Comparison of ENCODE assay signal across 1 cellular context in the genomic region with DNA sequence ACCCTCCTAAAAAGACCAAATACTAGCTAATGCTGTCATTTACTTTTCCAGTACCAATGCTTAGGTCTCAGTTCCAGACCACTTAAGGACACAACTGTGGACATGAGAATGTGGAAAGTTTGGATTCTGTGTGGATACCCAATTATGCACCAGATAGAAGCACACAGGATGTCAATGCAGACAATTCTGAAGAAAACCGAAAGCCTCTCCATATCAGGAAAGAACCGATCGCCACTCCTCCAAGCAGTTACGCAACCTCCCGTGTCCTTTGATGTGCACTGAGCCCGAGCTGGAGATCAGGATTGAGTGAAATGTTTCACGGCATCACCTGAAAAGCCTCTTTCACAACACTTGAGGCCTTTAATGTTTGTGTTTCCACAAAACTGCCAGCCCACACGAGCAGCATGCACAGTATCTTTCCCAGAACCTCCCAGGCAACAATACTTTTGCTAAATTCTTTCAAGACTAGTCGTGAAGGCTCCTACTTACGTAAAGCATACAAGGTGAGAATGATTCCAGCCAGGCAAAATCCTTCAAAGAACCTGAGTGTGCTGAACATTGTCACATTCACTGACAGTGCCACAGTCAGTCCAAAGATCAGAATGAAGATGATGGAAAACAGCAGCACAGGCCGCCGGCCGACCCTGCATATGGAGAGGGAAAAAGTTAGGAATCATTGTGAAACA.
A peak's percentile ranks its signal among the peaks of the same experiment; 100 is the strongest.
TF ChIP-seq lines count a peak whose summit lies in the region.

No MANE protein-coding gene starts in this region.

TF ChIP-seq in HepG2, 621 proteins besides CTCF, POLR2A, EP300 and RAD21 (continued from another document and continues in another):
- TF ChIP-seq, protein P1, sequence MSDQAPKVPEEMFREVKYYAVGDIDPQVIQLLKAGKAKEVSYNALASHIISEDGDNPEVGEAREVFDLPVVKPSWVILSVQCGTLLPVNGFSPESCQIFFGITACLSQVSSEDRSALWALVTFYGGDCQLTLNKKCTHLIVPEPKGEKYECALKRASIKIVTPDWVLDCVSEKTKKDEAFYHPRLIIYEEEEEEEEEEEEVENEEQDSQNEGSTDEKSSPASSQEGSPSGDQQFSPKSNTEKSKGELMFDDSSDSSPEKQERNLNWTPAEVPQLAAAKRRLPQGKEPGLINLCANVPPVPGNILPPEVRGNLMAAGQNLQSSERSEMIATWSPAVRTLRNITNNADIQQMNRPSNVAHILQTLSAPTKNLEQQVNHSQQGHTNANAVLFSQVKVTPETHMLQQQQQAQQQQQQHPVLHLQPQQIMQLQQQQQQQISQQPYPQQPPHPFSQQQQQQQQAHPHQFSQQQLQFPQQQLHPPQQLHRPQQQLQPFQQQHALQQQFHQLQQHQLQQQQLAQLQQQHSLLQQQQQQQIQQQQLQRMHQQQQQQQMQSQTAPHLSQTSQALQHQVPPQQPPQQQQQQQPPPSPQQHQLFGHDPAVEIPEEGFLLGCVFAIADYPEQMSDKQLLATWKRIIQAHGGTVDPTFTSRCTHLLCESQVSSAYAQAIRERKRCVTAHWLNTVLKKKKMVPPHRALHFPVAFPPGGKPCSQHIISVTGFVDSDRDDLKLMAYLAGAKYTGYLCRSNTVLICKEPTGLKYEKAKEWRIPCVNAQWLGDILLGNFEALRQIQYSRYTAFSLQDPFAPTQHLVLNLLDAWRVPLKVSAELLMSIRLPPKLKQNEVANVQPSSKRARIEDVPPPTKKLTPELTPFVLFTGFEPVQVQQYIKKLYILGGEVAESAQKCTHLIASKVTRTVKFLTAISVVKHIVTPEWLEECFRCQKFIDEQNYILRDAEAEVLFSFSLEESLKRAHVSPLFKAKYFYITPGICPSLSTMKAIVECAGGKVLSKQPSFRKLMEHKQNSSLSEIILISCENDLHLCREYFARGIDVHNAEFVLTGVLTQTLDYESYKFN (CRISPR knock-in tag; conservative IDR thresholded peaks at IDR 0.05): peak; percentile 98
- TF ChIP-seq FOXK1 (CRISPR knock-in tag; IDR thresholded peaks at IDR 0.05; ENCODE audit: borderline replicate concordance, low read depth) (peak; percentile 99), CBX2 (IDR thresholded peaks at IDR 0.05; ENCODE audit: low read depth, low read length) (no peak), CBX2 (CRISPR knock-in tag; IDR thresholded peaks at IDR 0.05; ENCODE audit: low read depth) (peak; percentile 88; the same call in 1 of the 2 replicates), TRIM24 (CRISPR knock-in tag; IDR thresholded peaks at IDR 0.05) (peak; percentile 30; the same call in 1 of the 2 replicates), SIN3A (IDR thresholded peaks at IDR 0.05; ENCODE audit: borderline replicate concordance, low read depth, low read length) (peak; percentile 72; the same call in 1 of the 2 replicates), ZNF143 (CRISPR knock-in tag; IDR thresholded peaks at IDR 0.05) (peak; percentile 63), KDM4B (CRISPR knock-in tag; IDR thresholded peaks at IDR 0.05) (peak; percentile 99), NFKBIZ (CRISPR knock-in tag; IDR thresholded peaks at IDR 0.05) (peak; percentile 98), ISX (CRISPR knock-in tag; conservative IDR thresholded peaks at IDR 0.05) (no peak), MAF1 (CRISPR knock-in tag; IDR thresholded peaks at IDR 0.05; ENCODE audit: borderline replicate concordance) (no peak), REXO4 (CRISPR knock-in tag; IDR thresholded peaks at IDR 0.05; ENCODE audit: borderline replicate concordance) (no peak), ZNF260 (CRISPR knock-in tag; IDR thresholded peaks at IDR 0.05; ENCODE audit: borderline replicate concordance, low read depth) (no peak), ZNF451 (CRISPR knock-in tag; IDR thresholded peaks at IDR 0.05) (no peak; the same call in 1 of the 2 replicates), ZNF432 (CRISPR knock-in tag; IDR thresholded peaks at IDR 0.05; ENCODE audit: borderline replicate concordance) (no peak), ZNF879 (CRISPR knock-in tag; IDR thresholded peaks at IDR 0.05) (no peak), SNAI1 (CRISPR knock-in tag; IDR thresholded peaks at IDR 0.05; ENCODE audit: borderline replicate concordance) (no peak), ZFP62 (CRISPR knock-in tag; IDR thresholded peaks at IDR 0.05) (no peak), SNAPC2 (CRISPR knock-in tag; IDR thresholded peaks at IDR 0.05) (0 out of 2 replicates have a peak, but pooled peaks have one; percentile 30), NFIB (CRISPR knock-in tag; IDR thresholded peaks at IDR 0.05; ENCODE audit: borderline replicate concordance) (no peak), RCOR2 (CRISPR knock-in tag; IDR thresholded peaks at IDR 0.05) (peak; percentile 98), TEAD2 (CRISPR knock-in tag; IDR thresholded peaks at IDR 0.05) (no peak), ZNF292 (CRISPR knock-in tag; IDR thresholded peaks at IDR 0.05; ENCODE audit: borderline replicate concordance, low read depth) (peak; percentile 95; the same call in 1 of the 2 replicates), ZSCAN20 (CRISPR knock-in tag; IDR thresholded peaks at IDR 0.05; ENCODE audit: borderline replicate concordance) (no peak), ZNF510 (CRISPR knock-in tag; IDR thresholded peaks at IDR 0.05; ENCODE audit: low read depth) (peak; percentile 81; the same call in 1 of the 2 replicates), JARID2 (CRISPR knock-in tag; IDR thresholded peaks at IDR 0.05; ENCODE audit: insufficient replicate concordance) (no peak), JUND (CRISPR knock-in tag; IDR thresholded peaks at IDR 0.05) (peak; percentile 1; the same call in 1 of the 2 replicates), ERF (CRISPR knock-in tag; IDR thresholded peaks at IDR 0.05) (peak; percentile 99), GPN1 (CRISPR knock-in tag; IDR thresholded peaks at IDR 0.05; ENCODE audit: borderline replicate concordance) (no peak), ZNF10 (CRISPR knock-in tag; IDR thresholded peaks at IDR 0.05; ENCODE audit: borderline replicate concordance, low read depth) (no peak), NCOR1 (IDR thresholded peaks at IDR 0.05; ENCODE audit: borderline replicate concordance, low read length) (peak; percentile 95; the same call in 1 of the 2 replicates), ZNF616 (CRISPR knock-in tag; IDR thresholded peaks at IDR 0.05; ENCODE audit: low read depth) (peak; percentile 53; the same call in 1 of the 2 replicates), ZNF713 (CRISPR knock-in tag; IDR thresholded peaks at IDR 0.05) (peak; percentile 9; the same call in 1 of the 2 replicates), PAWR (CRISPR knock-in tag; IDR thresholded peaks at IDR 0.05; ENCODE audit: borderline replicate concordance) (no peak), GATA4 (IDR thresholded peaks at IDR 0.05; ENCODE audit: borderline replicate concordance, low read depth) (peak; percentile 92), SP2 (CRISPR knock-in tag; IDR thresholded peaks at IDR 0.05) (no peak), NFE2L1 (CRISPR knock-in tag; IDR thresholded peaks at IDR 0.05; ENCODE audit: borderline replicate concordance) (no peak), PRPF4 (IDR thresholded peaks at IDR 0.05; ENCODE audit: low read depth, low read length, poor library complexity, severe bottlenecking) (no peak), NPAS2 (CRISPR knock-in tag; IDR thresholded peaks at IDR 0.05; ENCODE audit: borderline replicate concordance) (no peak), HDAC2 (CRISPR knock-in tag; IDR thresholded peaks at IDR 0.05) (peak; percentile 100), NFYC (CRISPR knock-in tag; IDR thresholded peaks at IDR 0.05) (no peak; the same call in 1 of the 2 replicates), U2AF2 (IDR thresholded peaks at IDR 0.05; ENCODE audit: low read depth, low read length) (no peak), ZNF792 (CRISPR knock-in tag; IDR thresholded peaks at IDR 0.05) (peak; percentile 81; the same call in 1 of the 2 replicates), TCF7L2 (IDR thresholded peaks at IDR 0.05; ENCODE audit: low read depth, low read length) (peak; percentile 98), PHF21A (CRISPR knock-in tag; IDR thresholded peaks at IDR 0.05) (peak; percentile 99), ZNF251 (CRISPR knock-in tag; IDR thresholded peaks at IDR 0.05) (no peak), RARA (CRISPR knock-in tag; IDR thresholded peaks at IDR 0.05) (peak; percentile 96)
- TF ChIP-seq, protein P2, sequence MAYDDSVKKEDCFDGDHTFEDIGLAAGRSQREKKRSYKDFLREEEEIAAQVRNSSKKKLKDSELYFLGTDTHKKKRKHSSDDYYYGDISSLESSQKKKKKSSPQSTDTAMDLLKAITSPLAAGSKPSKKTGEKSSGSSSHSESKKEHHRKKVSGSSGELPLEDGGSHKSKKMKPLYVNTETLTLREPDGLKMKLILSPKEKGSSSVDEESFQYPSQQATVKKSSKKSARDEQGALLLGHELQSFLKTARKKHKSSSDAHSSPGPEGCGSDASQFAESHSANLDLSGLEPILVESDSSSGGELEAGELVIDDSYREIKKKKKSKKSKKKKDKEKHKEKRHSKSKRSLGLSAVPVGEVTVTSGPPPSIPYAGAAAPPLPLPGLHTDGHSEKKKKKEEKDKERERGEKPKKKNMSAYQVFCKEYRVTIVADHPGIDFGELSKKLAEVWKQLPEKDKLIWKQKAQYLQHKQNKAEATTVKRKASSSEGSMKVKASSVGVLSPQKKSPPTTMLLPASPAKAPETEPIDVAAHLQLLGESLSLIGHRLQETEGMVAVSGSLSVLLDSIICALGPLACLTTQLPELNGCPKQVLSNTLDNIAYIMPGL (CRISPR knock-in tag; IDR thresholded peaks at IDR 0.05; ENCODE audit: borderline replicate concordance in 1 of 2, low read depth in 1 of 2): peak; percentile 36 to 90; a peak in 2 of 4 replicates
- TF ChIP-seq, protein P3, sequence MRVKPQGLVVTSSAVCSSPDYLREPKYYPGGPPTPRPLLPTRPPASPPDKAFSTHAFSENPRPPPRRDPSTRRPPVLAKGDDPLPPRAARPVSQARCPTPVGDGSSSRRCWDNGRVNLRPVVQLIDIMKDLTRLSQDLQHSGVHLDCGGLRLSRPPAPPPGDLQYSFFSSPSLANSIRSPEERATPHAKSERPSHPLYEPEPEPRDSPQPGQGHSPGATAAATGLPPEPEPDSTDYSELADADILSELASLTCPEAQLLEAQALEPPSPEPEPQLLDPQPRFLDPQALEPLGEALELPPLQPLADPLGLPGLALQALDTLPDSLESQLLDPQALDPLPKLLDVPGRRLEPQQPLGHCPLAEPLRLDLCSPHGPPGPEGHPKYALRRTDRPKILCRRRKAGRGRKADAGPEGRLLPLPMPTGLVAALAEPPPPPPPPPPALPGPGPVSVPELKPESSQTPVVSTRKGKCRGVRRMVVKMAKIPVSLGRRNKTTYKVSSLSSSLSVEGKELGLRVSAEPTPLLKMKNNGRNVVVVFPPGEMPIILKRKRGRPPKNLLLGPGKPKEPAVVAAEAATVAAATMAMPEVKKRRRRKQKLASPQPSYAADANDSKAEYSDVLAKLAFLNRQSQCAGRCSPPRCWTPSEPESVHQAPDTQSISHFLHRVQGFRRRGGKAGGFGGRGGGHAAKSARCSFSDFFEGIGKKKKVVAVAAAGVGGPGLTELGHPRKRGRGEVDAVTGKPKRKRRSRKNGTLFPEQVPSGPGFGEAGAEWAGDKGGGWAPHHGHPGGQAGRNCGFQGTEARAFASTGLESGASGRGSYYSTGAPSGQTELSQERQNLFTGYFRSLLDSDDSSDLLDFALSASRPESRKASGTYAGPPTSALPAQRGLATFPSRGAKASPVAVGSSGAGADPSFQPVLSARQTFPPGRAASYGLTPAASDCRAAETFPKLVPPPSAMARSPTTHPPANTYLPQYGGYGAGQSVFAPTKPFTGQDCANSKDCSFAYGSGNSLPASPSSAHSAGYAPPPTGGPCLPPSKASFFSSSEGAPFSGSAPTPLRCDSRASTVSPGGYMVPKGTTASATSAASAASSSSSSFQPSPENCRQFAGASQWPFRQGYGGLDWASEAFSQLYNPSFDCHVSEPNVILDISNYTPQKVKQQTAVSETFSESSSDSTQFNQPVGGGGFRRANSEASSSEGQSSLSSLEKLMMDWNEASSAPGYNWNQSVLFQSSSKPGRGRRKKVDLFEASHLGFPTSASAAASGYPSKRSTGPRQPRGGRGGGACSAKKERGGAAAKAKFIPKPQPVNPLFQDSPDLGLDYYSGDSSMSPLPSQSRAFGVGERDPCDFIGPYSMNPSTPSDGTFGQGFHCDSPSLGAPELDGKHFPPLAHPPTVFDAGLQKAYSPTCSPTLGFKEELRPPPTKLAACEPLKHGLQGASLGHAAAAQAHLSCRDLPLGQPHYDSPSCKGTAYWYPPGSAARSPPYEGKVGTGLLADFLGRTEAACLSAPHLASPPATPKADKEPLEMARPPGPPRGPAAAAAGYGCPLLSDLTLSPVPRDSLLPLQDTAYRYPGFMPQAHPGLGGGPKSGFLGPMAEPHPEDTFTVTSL (CRISPR knock-in tag; IDR thresholded peaks at IDR 0.05; ENCODE audit: borderline replicate concordance): peak; percentile 98
- TF ChIP-seq, protein P4, sequence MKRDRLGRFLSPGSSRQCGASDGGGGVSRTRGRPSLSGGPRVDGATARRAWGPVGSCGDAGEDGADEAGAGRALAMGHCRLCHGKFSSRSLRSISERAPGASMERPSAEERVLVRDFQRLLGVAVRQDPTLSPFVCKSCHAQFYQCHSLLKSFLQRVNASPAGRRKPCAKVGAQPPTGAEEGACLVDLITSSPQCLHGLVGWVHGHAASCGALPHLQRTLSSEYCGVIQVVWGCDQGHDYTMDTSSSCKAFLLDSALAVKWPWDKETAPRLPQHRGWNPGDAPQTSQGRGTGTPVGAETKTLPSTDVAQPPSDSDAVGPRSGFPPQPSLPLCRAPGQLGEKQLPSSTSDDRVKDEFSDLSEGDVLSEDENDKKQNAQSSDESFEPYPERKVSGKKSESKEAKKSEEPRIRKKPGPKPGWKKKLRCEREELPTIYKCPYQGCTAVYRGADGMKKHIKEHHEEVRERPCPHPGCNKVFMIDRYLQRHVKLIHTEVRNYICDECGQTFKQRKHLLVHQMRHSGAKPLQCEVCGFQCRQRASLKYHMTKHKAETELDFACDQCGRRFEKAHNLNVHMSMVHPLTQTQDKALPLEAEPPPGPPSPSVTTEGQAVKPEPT (CRISPR knock-in tag; IDR thresholded peaks at IDR 0.05; ENCODE audit: low read depth): peak; percentile 70; the same call in 1 of the 2 replicates
- TF ChIP-seq, protein P5, sequence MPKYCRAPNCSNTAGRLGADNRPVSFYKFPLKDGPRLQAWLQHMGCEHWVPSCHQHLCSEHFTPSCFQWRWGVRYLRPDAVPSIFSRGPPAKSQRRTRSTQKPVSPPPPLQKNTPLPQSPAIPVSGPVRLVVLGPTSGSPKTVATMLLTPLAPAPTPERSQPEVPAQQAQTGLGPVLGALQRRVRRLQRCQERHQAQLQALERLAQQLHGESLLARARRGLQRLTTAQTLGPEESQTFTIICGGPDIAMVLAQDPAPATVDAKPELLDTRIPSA (CRISPR knock-in tag; IDR thresholded peaks at IDR 0.05; ENCODE audit: borderline replicate concordance): no peak
- TF ChIP-seq, protein P6, sequence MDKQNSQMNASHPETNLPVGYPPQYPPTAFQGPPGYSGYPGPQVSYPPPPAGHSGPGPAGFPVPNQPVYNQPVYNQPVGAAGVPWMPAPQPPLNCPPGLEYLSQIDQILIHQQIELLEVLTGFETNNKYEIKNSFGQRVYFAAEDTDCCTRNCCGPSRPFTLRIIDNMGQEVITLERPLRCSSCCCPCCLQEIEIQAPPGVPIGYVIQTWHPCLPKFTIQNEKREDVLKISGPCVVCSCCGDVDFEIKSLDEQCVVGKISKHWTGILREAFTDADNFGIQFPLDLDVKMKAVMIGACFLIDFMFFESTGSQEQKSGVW (CRISPR knock-in tag; IDR thresholded peaks at IDR 0.05; ENCODE audit: borderline replicate concordance): no peak; the same call in 1 of the 2 replicates
- TF ChIP-seq, protein P7, sequence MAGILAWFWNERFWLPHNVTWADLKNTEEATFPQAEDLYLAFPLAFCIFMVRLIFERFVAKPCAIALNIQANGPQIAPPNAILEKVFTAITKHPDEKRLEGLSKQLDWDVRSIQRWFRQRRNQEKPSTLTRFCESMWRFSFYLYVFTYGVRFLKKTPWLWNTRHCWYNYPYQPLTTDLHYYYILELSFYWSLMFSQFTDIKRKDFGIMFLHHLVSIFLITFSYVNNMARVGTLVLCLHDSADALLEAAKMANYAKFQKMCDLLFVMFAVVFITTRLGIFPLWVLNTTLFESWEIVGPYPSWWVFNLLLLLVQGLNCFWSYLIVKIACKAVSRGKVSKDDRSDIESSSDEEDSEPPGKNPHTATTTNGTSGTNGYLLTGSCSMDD (CRISPR knock-in tag; IDR thresholded peaks at IDR 0.05): no peak
